In genomic region chr17:1055231-1055630, GRCh38 we compare ENCODE assay signal across 14 cellular contexts.
"Had no signal": no experiment of that assay in that cellular context is flagged by ENCODE, and none has a peak within 500 bp of the region (broad histone marks: within the 10 kb centered on the region; RNA-seq: fewer than 3 reads in every experiment).

No MANE protein-coding gene starts in this region.

- H3K9ac ChIP-seq: parathyroid adenoma had no signal

- FAIRE-seq: colon had no signal

- H3K4me1 ChIP-seq: parathyroid adenoma, uterus had no signal

- H3K27me3 ChIP-seq: esophagus muscularis mucosa, gastrocnemius medialis, spleen, tibial artery, upper lobe of left lung, uterus had no signal

- H2AFZ ChIP-seq: parathyroid adenoma had no signal

- H3K27ac ChIP-seq: epithelial cell of prostate, parathyroid adenoma had no signal

- H3K9me3 ChIP-seq: esophagus muscularis mucosa, gastrocnemius medialis, prostate gland, spleen, tibial artery, upper lobe of left lung, uterus had no signal

- H3K4me3 ChIP-seq: esophagus muscularis mucosa, gastrocnemius medialis, prostate gland, spleen, tibial artery, upper lobe of left lung, uterus had no signal

- H3K36me3 ChIP-seq: prostate gland, uterus had no signal

- DNase-seq: effector memory CD8-positive, alpha-beta T cell; gastrocnemius medialis; stimulated activated CD4-positive, alpha-beta T cell treated with anti-CD3 and anti-CD28 coated beads, Interleukin-15, amount 100 ng/mL, for 24 hours; stimulated activated CD4-positive, alpha-beta T cell treated with anti-CD3 and anti-CD28 coated beads, Interleukin-1b, Interleukin-23, amount 100 ng/mL, for 48 hours; stimulated activated CD4-positive, alpha-beta T cell treated with anti-CD3 and anti-CD28 coated beads, Interleukin-4, amount 100 ng/mL, for 24 hours; tibial artery had no signal
